1 cellular context compared by ENCODE assay signal in the genomic region with DNA sequence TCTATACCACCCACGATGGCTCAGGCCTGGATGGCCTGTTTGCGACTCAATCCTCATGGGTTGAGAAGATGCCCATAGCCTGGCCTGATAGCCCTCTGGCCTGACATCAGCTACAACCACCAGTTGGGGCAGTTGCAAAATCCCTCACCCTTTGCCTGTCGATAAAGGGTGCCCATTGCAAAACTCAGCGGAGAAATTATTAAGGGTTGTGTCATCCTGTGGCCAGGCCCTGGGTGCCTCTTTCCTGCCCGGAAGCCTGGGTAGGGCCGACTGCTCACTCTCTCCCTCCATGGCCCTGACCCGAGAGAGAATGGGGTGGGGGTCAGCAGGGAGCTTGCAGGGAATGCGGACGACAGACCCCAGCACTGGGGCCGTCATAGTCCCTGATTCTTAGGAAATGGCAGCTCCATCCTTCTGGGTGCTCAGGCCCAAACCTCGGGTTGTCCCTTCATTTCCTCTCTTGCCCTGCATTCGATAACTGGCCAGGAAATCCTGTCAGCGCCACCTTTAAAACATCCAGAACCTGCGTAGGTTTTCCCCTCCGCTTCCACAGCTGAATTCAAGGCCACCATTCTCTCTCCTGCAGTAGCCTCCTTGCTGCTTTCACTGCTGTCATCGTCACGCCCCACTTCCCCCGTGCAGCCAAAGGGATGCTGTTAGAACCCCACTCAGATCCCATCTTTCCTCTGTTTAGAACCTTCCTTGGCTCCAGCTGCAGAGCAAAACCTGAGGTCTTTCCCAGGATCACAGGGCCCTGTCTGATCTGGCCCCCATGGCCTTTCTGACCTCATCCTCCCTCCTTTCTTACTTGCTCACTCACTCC.
TF ChIP-seq lines count a peak whose summit lies in the region.

No MANE protein-coding gene starts in this region.

TF ChIP-seq in IMR-90, 13 proteins besides CTCF, POLR2A, EP300 and RAD21:
- TF ChIP-seq CEBPB (IDR thresholded peaks at IDR 0.05; ENCODE audit: low read depth, low read length) = peak; percentile 58
- TF ChIP-seq MAZ (IDR thresholded peaks at IDR 0.05; ENCODE audit: borderline replicate concordance, low read depth, low read length) = no peak
